In the genomic region with DNA sequence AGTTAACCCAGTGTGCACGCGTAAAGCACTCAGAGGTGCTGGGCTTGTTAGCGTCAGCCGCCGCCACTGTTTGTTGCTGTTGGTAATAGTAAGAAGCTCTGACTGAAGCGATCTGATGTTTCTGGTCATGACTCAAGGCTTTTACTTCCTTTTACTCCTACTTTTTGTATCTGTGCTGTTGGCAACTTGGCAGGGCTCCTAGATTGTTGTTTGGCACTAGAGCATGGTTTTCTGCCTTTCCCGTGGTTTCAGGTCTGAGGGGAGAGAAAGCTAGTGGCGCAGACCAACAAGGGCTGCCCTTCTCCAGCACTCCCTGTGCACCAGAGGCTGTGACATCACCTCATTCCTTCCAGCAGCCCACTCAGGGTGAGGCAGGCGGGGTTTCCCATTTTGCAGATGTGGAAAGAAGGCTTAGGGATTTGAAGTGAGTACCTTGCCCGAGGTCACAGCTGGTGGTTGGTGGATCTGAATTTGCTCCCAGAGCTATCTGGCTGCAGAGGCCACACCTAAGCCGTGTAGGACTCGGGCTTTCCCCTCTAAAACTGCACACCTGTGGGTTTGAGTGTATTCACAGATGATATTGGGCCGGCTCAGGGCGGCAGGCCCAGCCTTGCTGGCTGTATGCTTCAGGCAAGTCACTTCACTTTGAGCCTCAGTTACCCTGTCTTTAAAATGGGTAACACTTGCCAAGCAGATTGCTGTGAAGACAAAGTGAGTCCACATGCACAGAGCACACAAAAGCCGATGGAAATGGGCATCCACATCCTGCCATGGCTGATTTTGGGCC, we compare ENCODE assay signal across 8 cellular contexts. TPM values are rescaled to one million over a fixed set of nuclear protein-coding genes. Genes with fewer than 3 reads are reported as not detected.
A peak's percentile ranks its signal among the peaks of the same experiment; 100 is the strongest.
DNase-seq lines count a peak whose midpoint lies in the region; TF ChIP-seq lines count a peak whose summit lies in the region.

No MANE protein-coding gene starts in this region.

- H3K4me2 ChIP-seq in BLaER1 treated with 17β-estradiol and CSF1 and Interleukin-3, amounts not matched to agents 10 nM and 100 nM: peak overlapping the region; percentile 58 to 98 (median 95)
- H3K4me2 ChIP-seq in neuronal stem cell (ENCODE audit: insufficient read depth, low read length, poor library complexity, severe bottlenecking): no peak overlapping the region

- no peaks in the 10 kb centered on the region for H3K9me3 ChIP-seq in BLaER1 treated with 17β-estradiol and CSF1 and Interleukin-3, amounts not matched to agents 10 nM and 100 nM (replicated peaks in 1 of 11)
- H3K9me3 ChIP-seq in neuronal stem cell (replicated peaks in 1 of 2; ENCODE audit: control insufficient read depth in 2 of 2, insufficient read depth in 1 of 2, low read depth in 1 of 2, low read length in 2 of 2): no peaks in the 10 kb centered on the region

- H3K4me3 ChIP-seq in BLaER1 treated with 17β-estradiol and CSF1 and Interleukin-3, amounts not matched to agents 10 nM and 100 nM: no peak overlapping the region
- no peak overlapping the region for H3K4me3 ChIP-seq in neuronal stem cell (ENCODE audit: low read length in 2 of 2)

- H2AFZ ChIP-seq in neuronal stem cell (ENCODE audit: low read length): no peak overlapping the region

- peaks cover 12% of the 10 kb centered on the region for H3K79me1 ChIP-seq in neuronal stem cell (ENCODE audit: low read depth, low read length)

- no CpG with 5 or more reads among the region's 15 CpGs for WGBS in neuronal stem cell (ENCODE audit: extremely low coverage in 2 of 2, insufficient read length in 2 of 2, insufficient replicate concordance in 1 of 2), 2 donors

- no peak for TF ChIP-seq CTCF in chondrocyte (IDR thresholded peaks at IDR 0.05)

- H3K18ac ChIP-seq in neuronal stem cell (ENCODE audit: low read length): no peak overlapping the region

- no peaks in the 10 kb centered on the region for H3K27me3 Mint-ChIP-seq in chondrocyte (ENCODE audit: low read depth)

- H3K36me3 ChIP-seq in BLaER1 treated with 17β-estradiol and CSF1 and Interleukin-3, amounts not matched to agents 10 nM and 100 nM: peaks cover 74 to 94% (median 80%) of the 10 kb centered on the region in 11 experiments
- peaks cover 20 to 69% of the 10 kb centered on the region in 2 donors for H3K36me3 ChIP-seq in neuronal stem cell (replicated peaks in 1 of 2; ENCODE audit: control insufficient read depth in 2 of 2, insufficient read depth in 2 of 2, low read length in 2 of 2)

- DNase-seq in M059J (ENCODE audit: low read depth): peak; percentile 96
- no peak for DNase-seq in chondrocyte (ENCODE audit: low spot score)
- DNase-seq in neuronal stem cell (ENCODE audit: low spot score): no peak
- DNase-seq in NCI-H524 (lab: John Stamatoyannopoulos, UW): no peak
- DNase-seq in germinal center (ENCODE audit: low spot score): no peak
- DNase-seq in NK-92 treated with Interleukin-12 subunit alpha and Interleukin-12 subunit beta, amount 100 ng/mL, for 24 hours (lab: John Stamatoyannopoulos, UW): no peak
- no peak for DNase-seq in effector CD8-positive, alpha-beta T cell (lab: John Stamatoyannopoulos, UW)

- H4K20me1 ChIP-seq in BLaER1 treated with 17β-estradiol and CSF1 and Interleukin-3, amounts not matched to agents 10 nM and 100 nM: peaks cover 81 to 100% (median 99%) of the 10 kb centered on the region in 11 experiments

- no peaks in the 10 kb centered on the region for H3K27me3 ChIP-seq in BLaER1 treated with 17β-estradiol and CSF1 and Interleukin-3, amounts not matched to agents 10 nM and 100 nM
- H3K27me3 ChIP-seq in neuronal stem cell (ENCODE audit: control insufficient read depth in 3 of 3, insufficient read depth in 3 of 3, low read depth in 1 of 3, low read length in 3 of 3): no peaks in the 10 kb centered on the region

- H3K27ac ChIP-seq in BLaER1 treated with 17β-estradiol and CSF1 and Interleukin-3, amounts not matched to agents 10 nM and 100 nM: peak overlapping the region; percentile 2 to 69 (median 47); a peak in 18 of 22 replicates
- H3K27ac ChIP-seq in neuronal stem cell (replicated peaks; ENCODE audit: low read length): no peak overlapping the region

- H3K4me1 ChIP-seq in BLaER1 treated with 17β-estradiol and CSF1 and Interleukin-3, amounts not matched to agents 10 nM and 100 nM: peaks cover 62 to 69% (median 65%) of the 10 kb centered on the region in 10 experiments
- H3K4me1 ChIP-seq in neuronal stem cell (ENCODE audit: control insufficient read depth in 2 of 2, insufficient read depth in 1 of 2, low read depth in 1 of 2, low read length in 2 of 2): peaks cover 8 to 11% of the 10 kb centered on the region in 2 donors

- H3K36me3 Mint-ChIP-seq in chondrocyte (ENCODE audit: low read depth): peaks cover 3% of the 10 kb centered on the region

- H2BK15ac ChIP-seq in neuronal stem cell (ENCODE audit: low read length): no peak overlapping the region

- peak overlapping the region; percentile 1 for H3K23ac ChIP-seq in neuronal stem cell (ENCODE audit: low read depth, low read length, poor library complexity)

- no peak overlapping the region for H3K4me3 Mint-ChIP-seq in chondrocyte (ENCODE audit: unreplicated experiment)

- peaks cover 40% of the 10 kb centered on the region for H3K4me1 Mint-ChIP-seq in chondrocyte (ENCODE audit: low read depth)

- no peak overlapping the region for H4K8ac ChIP-seq in neuronal stem cell (ENCODE audit: low read depth, low read length)

- H3K9me3 Mint-ChIP-seq in chondrocyte (ENCODE audit: low read depth): no peaks in the 10 kb centered on the region

- H3K4ac ChIP-seq in neuronal stem cell (ENCODE audit: low read length): no peak overlapping the region

- peak overlapping the region in 10 of 11 experiments; percentile 15 to 63 (median 42); a peak in 17 of 22 replicates for H3K9ac ChIP-seq in BLaER1 treated with 17β-estradiol and CSF1 and Interleukin-3, amounts not matched to agents 10 nM and 100 nM
- H3K9ac ChIP-seq in neuronal stem cell (ENCODE audit: low read depth, low read length, poor library complexity): no peak overlapping the region

- no peak overlapping the region for H2BK5ac ChIP-seq in neuronal stem cell (ENCODE audit: low read length)

- no peak overlapping the region for H2AK5ac ChIP-seq in neuronal stem cell (ENCODE audit: low read depth, low read length)

- no peak overlapping the region for H2BK12ac ChIP-seq in neuronal stem cell (ENCODE audit: low read length)

- no peak overlapping the region for H2BK120ac ChIP-seq in neuronal stem cell (ENCODE audit: low read depth, low read length)

- H3K27ac Mint-ChIP-seq in chondrocyte (ENCODE audit: unreplicated experiment): peak overlapping the region; percentile 82

- H3K14ac ChIP-seq in neuronal stem cell (ENCODE audit: low read length): no peak overlapping the region

- no peak overlapping the region for H4K91ac ChIP-seq in neuronal stem cell (ENCODE audit: low read depth, low read length, poor library complexity)

RNA-seq across cellular contexts. Expression of a gene that starts 51.2 kb away (rescaled TPM):
- total RNA-seq in M059J (2014; rRNA removed; shearing (Covaris generic)): 7.6 and 11.0 TPM in 2 replicates
- total RNA-seq in chondrocyte: 18.5 to 18.9 TPM (median 18.8 TPM) in 3 replicates
- 9.9 TPM for polyA plus RNA-seq in neuronal stem cell (2013, experiment 1 of 2)
- 9.9 TPM for polyA plus RNA-seq in neuronal stem cell (2013, experiment 2 of 2)
